Comparison of ENCODE assay signal across 8 cellular contexts in genomic region chr22:37018086-37018814, GRCh38. TPM values are rescaled to one million over a fixed set of nuclear protein-coding genes. Genes with fewer than 3 reads are reported as not detected.
DNase-seq lines count a peak whose midpoint lies in the region; ATAC-seq and TF ChIP-seq lines count a peak whose summit lies in the region.

No MANE protein-coding gene starts in this region.

- H2AK5ac ChIP-seq in trophoblast cell (ENCODE audit: low read length) = no peak overlapping the region

- H3K23ac ChIP-seq in trophoblast cell (ENCODE audit: low read length) = no peak overlapping the region

- no peak overlapping the region for H4K12ac ChIP-seq in trophoblast cell (ENCODE audit: low read depth, low read length)

- H2AFZ ChIP-seq in trophoblast cell (ENCODE audit: insufficient read depth, low read length, poor library complexity) = no peak overlapping the region

- no peak overlapping the region for H4K8ac ChIP-seq in trophoblast cell (ENCODE audit: low read depth, low read length)

- H4K91ac ChIP-seq in trophoblast cell (ENCODE audit: low read depth, low read length) = no peak overlapping the region

- no peaks in the 10 kb centered on the region for H3K27me3 ChIP-seq in DOHH2 (ENCODE audit: control insufficient read depth, low read length)
- no peaks in the 10 kb centered on the region for H3K27me3 ChIP-seq in WERI-Rb-1 (ENCODE audit: insufficient read depth, low read depth, severe bottlenecking)
- no peaks in the 10 kb centered on the region for H3K27me3 ChIP-seq in trophoblast cell (ENCODE audit: insufficient read depth, low read length)

- H3K9me3 ChIP-seq in DOHH2 (ENCODE audit: control insufficient read depth, insufficient read depth, low read length) (no peaks in the 10 kb centered on the region), WERI-Rb-1 (ENCODE audit: severe bottlenecking) (no peaks in the 10 kb centered on the region), trophoblast cell (ENCODE audit: insufficient read depth, low read depth, low read length) (no peaks in the 10 kb centered on the region)

- H3K4me2 ChIP-seq in DOHH2 (ENCODE audit: low read length) (peak overlapping the region; percentile 87), trophoblast cell (ENCODE audit: low read length) (peak overlapping the region; percentile 85)

- H3F3A ChIP-seq in DOHH2 (ENCODE audit: control insufficient read depth, insufficient read depth) = no peaks in the 10 kb centered on the region

- H3K27ac ChIP-seq in DOHH2 (ENCODE audit: low read depth, low read length) (no peak overlapping the region), WERI-Rb-1 (no peak overlapping the region), trophoblast cell (ENCODE audit: low read depth, low read length) (no peak overlapping the region)

- TF ChIP-seq CTCF in DOHH2 (IDR thresholded peaks at IDR 0.05; ENCODE audit: low read depth, low read length, poor library complexity, severe bottlenecking) (no peak), WERI-Rb-1 (IDR thresholded peaks at IDR 0.05; ENCODE audit: low read depth, low read length) (no peak), glutamatergic neuron (IDR thresholded peaks at IDR 0.05; ENCODE audit: partially characterized antibody, unreplicated experiment) (no peak), GM13977 (IDR thresholded peaks at IDR 0.05; ENCODE audit: extremely low read depth, insufficient read depth, missing control alignments) (no peak)

- H3K4me3 ChIP-seq in DOHH2 (ENCODE audit: low read length) = peak overlapping the region; percentile 83
- peak overlapping the region; percentile 80 for H3K4me3 ChIP-seq in WERI-Rb-1 (ENCODE audit: low read depth, low read length)
- H3K4me3 ChIP-seq in trophoblast cell (ENCODE audit: low read depth, low read length) = peak overlapping the region; percentile 85

- H3K4me1 Mint-ChIP-seq in glutamatergic neuron (ENCODE audit: low read depth, unreplicated experiment) = peaks cover 9% of the 10 kb centered on the region

- H3K36me3 Mint-ChIP-seq in glutamatergic neuron (ENCODE audit: unreplicated experiment) = no peaks in the 10 kb centered on the region

- H3K4me1 ChIP-seq in DOHH2 (ENCODE audit: control insufficient read depth, low read length) = peaks cover 17% of the 10 kb centered on the region
- peaks cover 13 to 17% of the 10 kb centered on the region in 2 experiments for H3K4me1 ChIP-seq in trophoblast cell (ENCODE audit: control insufficient read depth in 1 of 2, insufficient read depth in 2 of 2, low read length in 2 of 2)

- H2BK5ac ChIP-seq in trophoblast cell (ENCODE audit: low read depth, low read length, poor library complexity) = no peak overlapping the region

- H3K79me1 ChIP-seq in trophoblast cell (ENCODE audit: low read length) = peaks cover 7% of the 10 kb centered on the region

- H3K9me3 Mint-ChIP-seq in glutamatergic neuron (ENCODE audit: unreplicated experiment) = peaks cover 6% of the 10 kb centered on the region

- H3K36me3 ChIP-seq in DOHH2 (ENCODE audit: control insufficient read depth, low read length) = 0 out of 2 replicates have a peak, but pooled peaks cover 3% of the 10 kb centered on the region
- H3K36me3 ChIP-seq in WERI-Rb-1 = no peaks in the 10 kb centered on the region; the same call in 1 of the 2 replicates
- H3K36me3 ChIP-seq in trophoblast cell (ENCODE audit: control insufficient read depth in 1 of 2, insufficient read depth in 2 of 2, low read length in 2 of 2) = peaks cover 10 to 17% of the 10 kb centered on the region in 2 experiments

- H3K14ac ChIP-seq in trophoblast cell (ENCODE audit: low read length) = no peak overlapping the region

- in situ Hi-C loops in GM13977 (cut with MboI; ENCODE audit: low pct_unique_long_range_greater_than_20kb, low sequenced_read_pairs, unreplicated experiment) = no loop called here

- no peaks in the 10 kb centered on the region for H3K9me2 ChIP-seq in DOHH2 (replicated peaks; ENCODE audit: control insufficient read depth, low read length)

- no peak for TF ChIP-seq POLR2A in GM18505 (IDR thresholded peaks at IDR 0.05; ENCODE audit: borderline replicate concordance, extremely low read depth, insufficient read depth, insufficient read length)

- peaks cover 2% of the 10 kb centered on the region for H3K27me3 Mint-ChIP-seq in glutamatergic neuron (ENCODE audit: unreplicated experiment)

- H3K9ac ChIP-seq in trophoblast cell (ENCODE audit: low read length) = peak overlapping the region; percentile 16

- H2BK120ac ChIP-seq in trophoblast cell (ENCODE audit: insufficient read depth, low read length, poor library complexity) = no peak overlapping the region

- H3K18ac ChIP-seq in trophoblast cell (ENCODE audit: low read length) = peak overlapping the region; percentile 5

- peak overlapping the region; percentile 16 for H3K4ac ChIP-seq in trophoblast cell (ENCODE audit: low read depth, low read length)

- no CpG with 5 or more reads among the region's 45 CpGs for WGBS in trophoblast cell (ENCODE audit: extremely low coverage, insufficient coverage, insufficient read length)

- DNase-seq in WERI-Rb-1 = no peak
- no peak for DNase-seq in glutamatergic neuron
- no peak for DNase-seq in trophoblast cell
- no peak for DNase-seq in GM13977 (ENCODE audit: low spot score)
- DNase-seq in SHP77 (lab: John Stamatoyannopoulos, UW) = no peak

- no peaks in the 10 kb centered on the region for H4K20me1 ChIP-seq in DOHH2 (ENCODE audit: control insufficient read depth, insufficient read depth, low read depth, low read length)

- H3K27ac Mint-ChIP-seq in glutamatergic neuron (ENCODE audit: unreplicated experiment) = peak overlapping the region; percentile 73

- ATAC-seq in GM18505 (IDR thresholded peaks at IDR 0.05; ENCODE audit: unreplicated experiment) = no peak
- no peak for ATAC-seq in HG03432 (IDR thresholded peaks at IDR 0.05; ENCODE audit: unreplicated experiment)

- H3K79me2 ChIP-seq in DOHH2 (ENCODE audit: control insufficient read depth, low read length) (peaks cover 18% of the 10 kb centered on the region), trophoblast cell (ENCODE audit: control insufficient read depth, insufficient read depth, low read length, poor library complexity) (peaks cover 7% of the 10 kb centered on the region)

- no peak overlapping the region for H2BK12ac ChIP-seq in trophoblast cell (ENCODE audit: low read length)

- H3K4me3 Mint-ChIP-seq in glutamatergic neuron (ENCODE audit: unreplicated experiment) = peak overlapping the region; percentile 91

RNA-seq across cellular contexts. Expression of gene TST, which starts 1.0 kb away (rescaled TPM):
- total RNA-seq in glutamatergic neuron (ENCODE audit: unreplicated experiment) = 10.4 TPM
- 18.5 and 19.5 TPM in 2 replicates for polyA plus RNA-seq in trophoblast cell (2013)

RNA-seq across cellular contexts. Expression of gene MPST, which starts 1.3 kb away (rescaled TPM):
- total RNA-seq in glutamatergic neuron (ENCODE audit: unreplicated experiment) = 58.8 TPM
- 58.3 and 60.4 TPM in 2 replicates for polyA plus RNA-seq in trophoblast cell (2013)

RNA-seq across cellular contexts. Expression of gene KCTD17, which starts 33.3 kb away (rescaled TPM):
- 137 TPM for total RNA-seq in glutamatergic neuron (ENCODE audit: unreplicated experiment)
- polyA plus RNA-seq in trophoblast cell (2013) = 6.8 and 7.2 TPM in 2 replicates
